Comparison of ENCODE assay signal across 20 cellular contexts in the genomic region with DNA sequence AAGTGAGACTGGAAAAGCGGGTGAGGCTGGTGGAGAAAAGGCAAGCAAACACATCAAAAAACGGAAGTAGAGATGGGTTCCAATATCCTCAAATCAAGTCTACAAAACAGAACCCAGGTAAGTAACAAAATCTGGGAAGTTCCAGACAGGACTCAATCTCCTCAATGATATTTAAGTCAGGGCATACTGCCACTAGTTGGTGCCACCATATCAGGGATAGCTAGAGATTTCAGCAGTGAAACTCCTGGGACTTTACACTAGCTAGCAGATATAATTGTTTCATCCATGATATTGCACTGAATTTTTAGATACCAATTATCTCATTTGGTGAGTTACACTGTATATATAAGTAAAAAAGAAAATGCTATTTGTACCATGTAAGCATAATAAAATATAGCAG. TPM values are rescaled to one million over a fixed set of nuclear protein-coding genes. Genes with fewer than 3 reads are reported as not detected.
DNase-seq lines count a peak whose midpoint lies in the region; ATAC-seq, FAIRE-seq and TF ChIP-seq lines count a peak whose summit lies in the region.
"Had no signal": no experiment of that assay in that cellular context is flagged by ENCODE, and none has a peak within 500 bp of the region (broad histone marks: within the 10 kb centered on the region; RNA-seq: fewer than 3 reads in every experiment).

No MANE protein-coding gene starts in this region.

- no peaks in the 10 kb centered on the region for H3K9me3 ChIP-seq in kidney (ENCODE audit: control insufficient read depth in 1 of 2, low read length in 2 of 2)
- no peaks in the 10 kb centered on the region for H3K9me3 ChIP-seq in tibial artery
- H3K9me3 ChIP-seq: esophagus squamous epithelium, ovary, tibial nerve had no signal

- H3K27ac Mint-ChIP-seq in activated T-cell treated with anti-CD3 and anti-CD28 coated beads, Interleukin-2, amount 50 U/mL, for 72 hours = peak overlapping the region; percentile 10
- H3K27ac Mint-ChIP-seq: CD8-positive, alpha-beta T cell; stimulated activated effector memory CD8-positive, alpha-beta T cell treated with anti-CD3 and anti-CD28 coated beads, Interleukin-12 subunit alpha, Interleukin-12 subunit beta, amount 100 ng/mL, for 72 hours had no signal

- no peaks in the 10 kb centered on the region for H3K4me1 Mint-ChIP-seq in activated T-cell treated with anti-CD3 and anti-CD28 coated beads, Interleukin-2, amount 50 U/mL, for 72 hours (ENCODE audit: low read depth)
- H3K4me1 Mint-ChIP-seq: stimulated activated effector memory CD8-positive, alpha-beta T cell treated with anti-CD3 and anti-CD28 coated beads, Interleukin-12 subunit alpha, Interleukin-12 subunit beta, amount 100 ng/mL, for 72 hours had no signal

- H3K4me1 ChIP-seq in kidney (ENCODE audit: control insufficient read depth in 1 of 2, insufficient read depth in 1 of 2, low read depth in 1 of 2, low read length in 2 of 2) (peaks cover 0 to 5% of the 10 kb centered on the region in 2 donors), tibial artery (peaks cover 0 to 18% (median 5%) of the 10 kb centered on the region in 4 donors)
- H3K4me1 ChIP-seq: tibial nerve had no signal

- no peaks in the 10 kb centered on the region for H3K9me3 Mint-ChIP-seq in activated T-cell treated with anti-CD3 and anti-CD28 coated beads, Interleukin-2, amount 50 U/mL, for 72 hours
- H3K9me3 Mint-ChIP-seq: CD8-positive, alpha-beta T cell; stimulated activated effector memory CD8-positive, alpha-beta T cell treated with anti-CD3 and anti-CD28 coated beads, Interleukin-12 subunit alpha, Interleukin-12 subunit beta, amount 100 ng/mL, for 72 hours had no signal

- FAIRE-seq in kidney (lab: Jason Lieb, UNC) = no peak
- FAIRE-seq: keratinocyte had no signal

- H3K27ac ChIP-seq in kidney (ENCODE audit: low read depth in 2 of 2, low read length in 2 of 2) = no peak overlapping the region
- peak overlapping the region; percentile 32 to 52 for H3K27ac ChIP-seq in tibial artery
- H3K27ac ChIP-seq: ovary, tibial nerve had no signal

- H3K36me3 Mint-ChIP-seq in activated T-cell treated with anti-CD3 and anti-CD28 coated beads, Interleukin-2, amount 50 U/mL, for 72 hours (ENCODE audit: insufficient read depth in 2 of 2) = peaks cover 3 to 4% of the 10 kb centered on the region in 2 donors

- intact Hi-C loops in kidney (cut with DNase I) = no loop called here
- intact Hi-C loops in tibial artery (cut with DNase I; ENCODE audit: low total_unique reads) = no loop called here

- no peaks in the 10 kb centered on the region for H3K27me3 ChIP-seq in tibial artery
- H3K27me3 ChIP-seq: dorsolateral prefrontal cortex, esophagus squamous epithelium, ovary, tibial nerve had no signal

- peaks cover 3 to 9% of the 10 kb centered on the region in 2 donors for H3K36me3 ChIP-seq in kidney (ENCODE audit: control insufficient read depth in 1 of 2, insufficient read depth in 2 of 2, low read length in 2 of 2)
- peaks cover 12 to 27% (median 26%) of the 10 kb centered on the region in 3 donors for H3K36me3 ChIP-seq in tibial artery
- H3K36me3 ChIP-seq: ovary had no signal

- DNase-seq in activated T-cell treated with anti-CD3 and anti-CD28 coated beads, Interleukin-2, amount 50 U/mL, for 72 hours = no peak
- no peak for DNase-seq in activated T-cell treated with anti-CD3 and anti-CD28 coated beads, Interleukin-2, amount 50 U/mL, for 1 hour
- peak; percentile 26 for DNase-seq in OCI-M1 (lab: John Stamatoyannopoulos, UW)
- DNase-seq in kidney = no peak
- DNase-seq in tibial artery = no peak
- no peak for DNase-seq in LoVo (ENCODE audit: low spot score)
- DNase-seq in T1000 (lab: John Stamatoyannopoulos, UW) = no peak
- no peak for DNase-seq in T-helper 1 cell
- DNase-seq: activated CD8-positive, alpha-beta memory T cell treated with anti-CD3 and anti-CD28 coated beads for 24 hours; activated effector memory CD4-positive, alpha-beta T cell treated with anti-CD3 and anti-CD28 coated beads, Interleukin-2, amount 50 U/mL, for 16 hours; CD8-positive, alpha-beta T cell; dorsolateral prefrontal cortex; esophagus squamous epithelium; NCI-H1436; NCI-H345; ovary had no signal

- H3K27me3 Mint-ChIP-seq in activated T-cell treated with anti-CD3 and anti-CD28 coated beads, Interleukin-2, amount 50 U/mL, for 72 hours (ENCODE audit: low read depth) = no peaks in the 10 kb centered on the region

- TF ChIP-seq CTCF in kidney (IDR thresholded peaks at IDR 0.05; ENCODE audit: borderline replicate concordance, extremely low read depth, insufficient read depth) (peak; percentile 34), tibial artery (IDR thresholded peaks at IDR 0.05) (peak in 1 of 2 experiments; percentile 5)

- H3K4me3 Mint-ChIP-seq in activated T-cell treated with anti-CD3 and anti-CD28 coated beads, Interleukin-2, amount 50 U/mL, for 72 hours = no peak overlapping the region
- H3K4me3 Mint-ChIP-seq: CD8-positive, alpha-beta T cell; stimulated activated effector memory CD8-positive, alpha-beta T cell treated with anti-CD3 and anti-CD28 coated beads, Interleukin-12 subunit alpha, Interleukin-12 subunit beta, amount 100 ng/mL, for 72 hours had no signal

- H3K9ac ChIP-seq in kidney (ENCODE audit: low read length in 2 of 2) = no peak overlapping the region

- ATAC-seq in activated T-cell treated with anti-CD3 and anti-CD28 coated beads, Interleukin-2, amount 50 U/mL, for 72 hours (replicated peaks in 1 of 2) = no peak
- ATAC-seq: CD8-positive, alpha-beta T cell; stimulated activated effector memory CD8-positive, alpha-beta T cell treated with anti-CD3 and anti-CD28 coated beads, Interleukin-12 subunit alpha, Interleukin-12 subunit beta, amount 100 ng/mL, for 72 hours had no signal

- H3K4me3 ChIP-seq in kidney (ENCODE audit: low read length in 2 of 2) = no peak overlapping the region
- H3K4me3 ChIP-seq in tibial artery = no peak overlapping the region
- H3K4me3 ChIP-seq: dorsolateral prefrontal cortex, esophagus squamous epithelium, ovary, smooth muscle cell, tibial nerve had no signal

RNA-seq across cellular contexts. Expression of a gene that starts 52.0 kb away (rescaled TPM):
- total RNA-seq in activated T-cell treated with anti-CD3 and anti-CD28 coated beads, Interleukin-2, amount 50 U/mL, for 72 hours = 10 to 100 TPM; 27.0 to 28.9 TPM
- total RNA-seq in kidney = 32.0 TPM
- polyA plus RNA-seq in kidney (ENCODE audit: insufficient read depth, low read depth, low replicate concordance) = 10.2 TPM

Comparison
In these comparisons a context has a peak if more than half of its experiments do, and no peak if none do; other contexts are left out.
1. H3K27ac ChIP-seq: peak in tibial artery (2 of 2); none in kidney (0 of 2).